ENCODE assay signal across 1 cellular context in genomic region chr18:50395093-50395492, GRCh38.
TF ChIP-seq lines count a peak whose summit lies in the region.

No MANE protein-coding gene starts in this region.

TF ChIP-seq in K562, 482 proteins besides CTCF, POLR2A, EP300 and RAD21 (continued from another document):
- TF ChIP-seq NR3C1 (CRISPR knock-in tag; IDR thresholded peaks at IDR 0.05) (no peak), ZNF76 (CRISPR knock-in tag; IDR thresholded peaks at IDR 0.05; ENCODE audit: borderline replicate concordance) (no peak), CREB5 (CRISPR knock-in tag; IDR thresholded peaks at IDR 0.05) (no peak), ZNF324 (CRISPR knock-in tag; IDR thresholded peaks at IDR 0.05) (no peak), XRCC5 (IDR thresholded peaks at IDR 0.05; ENCODE audit: low read depth, low read length) (no peak), BRCA1 (IDR thresholded peaks at IDR 0.05) (no peak), BRCA1 (CRISPR knock-in tag; IDR thresholded peaks at IDR 0.05) (no peak), RBBP5 (IDR thresholded peaks at IDR 0.05; ENCODE audit: borderline replicate concordance, insufficient read depth, low read length, poor library complexity, severe bottlenecking) (no peak), ZNF212 (CRISPR knock-in tag; IDR thresholded peaks at IDR 0.05) (no peak), COPS2 (conservative IDR thresholded peaks at IDR 0.05) (no peak)
TF ChIP-seq in K562: peak in this region for 2.
